In the genomic region with DNA sequence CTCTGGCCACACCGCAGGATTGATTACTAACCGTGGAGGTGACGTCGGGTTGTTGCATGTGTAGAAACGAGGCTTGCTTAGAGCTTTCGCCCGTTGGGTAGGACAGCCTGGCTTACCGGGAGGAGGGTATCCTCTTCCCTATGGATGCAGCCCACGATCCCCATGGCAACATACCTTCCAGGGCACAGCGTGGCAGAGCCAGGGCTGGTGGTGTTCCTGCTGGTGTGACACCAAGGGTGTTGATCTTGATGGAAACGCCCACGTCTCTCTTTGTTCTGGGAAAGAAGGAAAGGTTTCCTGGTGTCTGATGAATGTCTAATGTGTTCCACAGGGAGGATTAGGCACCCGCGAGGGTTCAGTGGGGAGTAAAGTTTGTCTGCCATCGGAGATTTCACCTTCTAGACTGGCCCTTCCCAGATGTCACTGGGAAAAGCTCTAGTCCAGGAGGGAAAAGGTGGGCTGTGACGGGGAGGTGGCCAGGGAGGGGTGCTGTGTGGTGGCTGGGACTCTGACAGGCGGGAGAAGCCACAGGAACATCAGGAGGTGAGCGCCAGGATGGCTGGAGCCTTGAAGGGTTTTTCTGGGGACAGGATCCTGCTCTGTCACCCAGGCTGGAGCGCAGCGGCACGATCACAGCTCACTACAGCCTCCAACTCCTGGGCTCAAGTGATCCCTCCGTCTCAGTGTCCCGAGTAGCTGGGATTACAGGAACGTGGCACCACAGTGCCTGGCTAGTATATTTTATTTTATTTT, we compare ENCODE assay signal across 17 cellular contexts.
"Had no signal": no experiment of that assay in that cellular context is flagged by ENCODE, and none has a peak within 500 bp of the region (broad histone marks: within the 10 kb centered on the region; RNA-seq: fewer than 3 reads in every experiment).

No MANE protein-coding gene starts in this region.

- H3K9me3 ChIP-seq: lower lobe of right lung, psoas muscle, stomach, thoracic aorta had no signal

- H3K27ac Mint-ChIP-seq: activated naive CD8-positive, alpha-beta T cell treated with anti-CD3 and anti-CD28 coated beads for 36 hours; naive thymus-derived CD4-positive, alpha-beta T cell; T-helper 17 cell had no signal

- DNase-seq: activated CD4-positive, alpha-beta T cell treated with anti-CD3 and anti-CD28 coated beads, Interleukin-2, amount 50 U/mL, for 1 hour; activated CD4-positive, CD25-positive, alpha-beta regulatory T cell; activated gamma-delta T cell; activated naive CD8-positive, alpha-beta T cell treated with anti-CD3 and anti-CD28 coated beads for 36 hours; activated T-cell treated with anti-CD3 and anti-CD28 coated beads, Interleukin-2, amount 50 U/mL, for 48 hours; foreskin melanocyte; kidney glomerular epithelial cell; naive thymus-derived CD4-positive, alpha-beta T cell; occipital lobe; psoas muscle; stimulated activated CD4-positive, alpha-beta T cell treated with anti-CD3 and anti-CD28 coated beads, Interleukin-12 subunit alpha, Interleukin-12 subunit beta, amount 100 ng/mL, for 4 hours; stimulated activated CD4-positive, alpha-beta T cell treated with anti-CD3 and anti-CD28 coated beads, Interleukin-2, amount 100 ng/mL, for 48 hours; stomach; T-helper 17 cell had no signal

- H3K4me3 ChIP-seq: lower lobe of right lung, psoas muscle, stomach, thoracic aorta had no signal

- H3K4me3 Mint-ChIP-seq: activated naive CD8-positive, alpha-beta T cell treated with anti-CD3 and anti-CD28 coated beads for 36 hours; naive thymus-derived CD4-positive, alpha-beta T cell; T-helper 17 cell had no signal

- ATAC-seq: lower lobe of right lung; naive thymus-derived CD4-positive, alpha-beta T cell; psoas muscle; sciatic nerve; T-helper 17 cell had no signal

- H3K9me3 Mint-ChIP-seq: activated naive CD8-positive, alpha-beta T cell treated with anti-CD3 and anti-CD28 coated beads for 36 hours had no signal

- H3K27ac ChIP-seq: lower lobe of right lung, psoas muscle, stomach, thoracic aorta had no signal

- H3K27me3 Mint-ChIP-seq: activated naive CD8-positive, alpha-beta T cell treated with anti-CD3 and anti-CD28 coated beads for 36 hours; naive thymus-derived CD4-positive, alpha-beta T cell; T-helper 17 cell had no signal

- H3K27me3 ChIP-seq: stomach had no signal
